8 cellular contexts compared by ENCODE assay signal in genomic region chr4:185209852-185210101, GRCh38. TPM values are rescaled to one million over a fixed set of nuclear protein-coding genes. Genes with fewer than 3 reads are reported as not detected.
DNase-seq lines count a peak whose midpoint lies in the region; ATAC-seq and TF ChIP-seq lines count a peak whose summit lies in the region.
"Not testable (repeated sequence)": the region's sequence is repeated elsewhere in the genome, so short reads cannot be mapped to it uniquely, and the experiment has no call there.

No MANE protein-coding gene starts in this region.

- H3K9me3 ChIP-seq in Panc1 (ENCODE audit: control insufficient read depth, insufficient read depth, low read depth, low read length); iPS-15b (ENCODE audit: control insufficient read depth, insufficient read depth, low read length); trophoblast cell (ENCODE audit: insufficient read depth, low read depth, low read length); aorta (ENCODE audit: control insufficient read depth, low read length): not testable (repeated sequence)

- H3K23ac ChIP-seq in trophoblast cell (ENCODE audit: low read length), result not testable (repeated sequence)

- peak overlapping the region; percentile 88 for H2AFZ ChIP-seq in trophoblast cell (ENCODE audit: insufficient read depth, low read length, poor library complexity)

- not testable (repeated sequence) for H3K79me2 ChIP-seq in trophoblast cell (ENCODE audit: control insufficient read depth, insufficient read depth, low read length, poor library complexity)

- BruUV-seq in Panc1 (replicated peaks; lab: Mats Ljungman, UMichigan), result not testable (repeated sequence)

- H2BK120ac ChIP-seq in trophoblast cell (ENCODE audit: insufficient read depth, low read length, poor library complexity), result peak overlapping the region; percentile 80

- not testable (repeated sequence) for H2AK5ac ChIP-seq in trophoblast cell (ENCODE audit: low read length)

- peak overlapping the region; percentile 55 for H4K12ac ChIP-seq in trophoblast cell (ENCODE audit: low read depth, low read length)

- peak overlapping the region; percentile 62 for H4K8ac ChIP-seq in trophoblast cell (ENCODE audit: low read depth, low read length)

- intact Hi-C loops in Panc1 (cut with micrococcal nuclease; ENCODE audit: unreplicated experiment) (loop anchor here (10.0 kb wide), 1 partner anchor 385 kb away; no protein-coding TSS in a partner anchor), aorta (cut with DNase I) (loop anchor here (2.0 to 10.0 kb wide), 4 partner anchors 185 to 393 kb away; partner anchors contain the start of genes ANKRD37 (in 2 of the 2) and LRP2BP (in 1 of the 2))

- in situ Hi-C loops in Panc1 (cut with HindIII; ENCODE audit: low pct_unique_long_range_greater_than_20kb, low sequenced_read_pairs), result not testable (repeated sequence)

- WGBS in trophoblast cell (ENCODE audit: extremely low coverage, insufficient coverage, insufficient read length), result no CpG with 5 or more reads among the region's 39 CpGs
- 1% methylated on average over 39 of the region's 39 CpGs; no CpG with 5 or more reads in 1 of the 2 donors for WGBS in aorta, 2 donors

- H3K79me1 ChIP-seq in trophoblast cell (ENCODE audit: low read length), result not testable (repeated sequence)

- not testable (repeated sequence) for H3K36me3 ChIP-seq in Panc1 (ENCODE audit: control insufficient read depth, insufficient read depth, low read length); iPS-15b (ENCODE audit: control insufficient read depth, insufficient read depth, low read length); trophoblast cell (ENCODE audit: control insufficient read depth in 1 of 2, insufficient read depth in 2 of 2, low read length in 2 of 2); aorta (ENCODE audit: control insufficient read depth in 1 of 2, insufficient read depth in 2 of 2, low read length in 1 of 2)

- H3K9ac ChIP-seq in iPS-15b (ENCODE audit: low read depth, low read length), result not testable (repeated sequence)
- peak overlapping the region; percentile 54 for H3K9ac ChIP-seq in trophoblast cell (ENCODE audit: low read length)

- not testable (repeated sequence) for H3K27ac ChIP-seq in Panc1 (ENCODE audit: low read length)
- H3K27ac ChIP-seq in trophoblast cell (ENCODE audit: low read depth, low read length) (peak overlapping the region; percentile 51), aorta (ENCODE audit: low read depth in 1 of 2, low read length in 2 of 2) (peak overlapping the region; percentile 90 to 96)

- not testable (repeated sequence) for H3K4me1 ChIP-seq in Panc1 (ENCODE audit: control insufficient read depth, insufficient read depth, low read length); trophoblast cell (ENCODE audit: control insufficient read depth in 1 of 2, insufficient read depth in 2 of 2, low read length in 2 of 2); aorta (ENCODE audit: control insufficient read depth in 1 of 2, insufficient read depth in 2 of 2, low read length in 2 of 2)
- H3K4me1 ChIP-seq in iPS-15b (ENCODE audit: control insufficient read depth, insufficient read depth, low read length), result peaks cover 14% of the 10 kb centered on the region

- H3K4me2 ChIP-seq in trophoblast cell (ENCODE audit: low read length), result peak overlapping the region; percentile 99

- peak overlapping the region; percentile 91 for H3K18ac ChIP-seq in trophoblast cell (ENCODE audit: low read length)

- peak; percentile 11 for ATAC-seq in GM18517 (IDR thresholded peaks at IDR 0.05; ENCODE audit: unreplicated experiment)
- ATAC-seq in GM21737 (IDR thresholded peaks at IDR 0.05; ENCODE audit: unreplicated experiment), result peak; percentile 10
- ATAC-seq in HG03159 (IDR thresholded peaks at IDR 0.05; ENCODE audit: unreplicated experiment), result peak; percentile 16
- peak; percentile 62 for ATAC-seq in Panc1
- ATAC-seq in aorta (ENCODE audit: low FRiP score), result peak; percentile 4

- H2BK12ac ChIP-seq in trophoblast cell (ENCODE audit: low read length), result peak overlapping the region; percentile 65

- not testable (repeated sequence) for H3K27me3 ChIP-seq in Panc1 (ENCODE audit: control insufficient read depth, insufficient read depth, low read length); trophoblast cell (ENCODE audit: insufficient read depth, low read length); aorta (ENCODE audit: control insufficient read depth in 1 of 2, insufficient read depth in 2 of 2, low read length in 1 of 2)
- H3K27me3 ChIP-seq in iPS-15b (ENCODE audit: control insufficient read depth, insufficient read depth, low read length), result peaks cover 18% of the 10 kb centered on the region

- not testable (repeated sequence) for DNase-seq in Panc1 (ENCODE audit: low read depth, low spot score); choroid plexus epithelial cell (ENCODE audit: low read depth); trophoblast cell; aorta

- H2BK5ac ChIP-seq in trophoblast cell (ENCODE audit: low read depth, low read length, poor library complexity), result peak overlapping the region; percentile 68

- H3K4ac ChIP-seq in trophoblast cell (ENCODE audit: low read depth, low read length), result peak overlapping the region; percentile 52

- TF ChIP-seq CTCF in Panc1 (IDR thresholded peaks at IDR 0.05), result 0 out of 2 replicates have a peak, but pooled peaks have one; percentile 7
- not testable (repeated sequence) for TF ChIP-seq CTCF in choroid plexus epithelial cell (conservative IDR thresholded peaks at IDR 0.05; ENCODE audit: low read depth, low read length)

- peak overlapping the region; percentile 78 for H4K91ac ChIP-seq in trophoblast cell (ENCODE audit: low read depth, low read length)

- peak overlapping the region; percentile 66 to 77; a peak in 3 of 4 replicates for H3K4me3 ChIP-seq in Panc1 (ENCODE audit: low read depth in 2 of 2, low read length in 2 of 2)
- H3K4me3 ChIP-seq in choroid plexus epithelial cell (ENCODE audit: low read depth, low read length), result peak overlapping the region; percentile 89
- peak overlapping the region; percentile 73 for H3K4me3 ChIP-seq in iPS-15b (ENCODE audit: low read depth, low read length)
- H3K4me3 ChIP-seq in trophoblast cell (ENCODE audit: low read depth, low read length), result peak overlapping the region; percentile 80
- H3K4me3 ChIP-seq in aorta (ENCODE audit: low read length in 2 of 2), result peak overlapping the region; percentile 94 to 96

- POLR2A ChIA-PET in Panc1 (lab: Charles Lee), result not testable (repeated sequence)

- CTCF ChIA-PET in Panc1 (lab: Charles Lee), result not testable (repeated sequence)

- H3K14ac ChIP-seq in trophoblast cell (ENCODE audit: low read length), result peak overlapping the region; percentile 81

RNA-seq across cellular contexts. Expression of gene SNX25, which starts 0.4 kb away (rescaled TPM):
- total RNA-seq in Panc1 (2021; ENCODE audit: unreplicated experiment) (16.7 TPM), aorta (10 to 100 TPM; 36.2 to 44.7 TPM)
- polyA plus RNA-seq in Panc1 (2012; ENCODE audit: insufficient read length), result 5.5 TPM
- 11.4 TPM in 2 replicates for polyA plus RNA-seq in trophoblast cell (2013)
- 10 to 100 TPM in 1 of 2 donors, 1 to 10 TPM in 1; 8.6 to 12.7 TPM for polyA plus RNA-seq in aorta

RNA-seq across cellular contexts. Expression of gene CFAP97, which starts 6.0 kb away (rescaled TPM):
- total RNA-seq in Panc1 (2021; ENCODE audit: unreplicated experiment) (39.0 TPM), aorta (10 to 100 TPM; 49.8 to 58.4 TPM)
- polyA plus RNA-seq in Panc1 (2012; ENCODE audit: insufficient read length), result 9.6 TPM
- polyA plus RNA-seq in trophoblast cell (2013), result 16.6 and 17.3 TPM in 2 replicates
- polyA plus RNA-seq in aorta, result 10 to 100 TPM; 16.6 to 24.0 TPM

Comparison
In these comparisons a context has a peak if more than half of its experiments do, and no peak if none do; other contexts are left out.
1. ATAC-seq: peak in every context shown above with its lines; median percentile 62 in Panc1; 16 in HG03159; 11 in GM18517; 10 in GM21737; 4 in aorta.